In the genomic region with DNA sequence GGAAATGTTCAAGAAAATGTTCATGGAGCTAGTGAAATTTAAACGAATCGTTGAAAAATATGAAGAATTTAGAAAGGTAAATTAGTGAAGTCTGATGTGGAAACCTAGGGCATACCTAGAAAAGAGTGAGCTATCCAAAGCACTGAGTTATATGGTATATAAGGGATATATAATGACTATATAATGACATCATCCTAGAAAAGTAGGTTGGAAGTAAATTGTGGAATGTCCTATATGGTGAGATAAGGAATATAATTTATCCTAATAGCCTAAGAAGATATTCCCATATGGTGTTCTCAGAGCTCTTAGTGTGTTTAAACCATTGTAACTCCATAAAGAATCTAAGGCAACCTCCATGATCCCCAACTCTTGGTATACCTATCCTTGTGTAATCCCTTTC, we compare ENCODE assay signal across 28 cellular contexts.
"Had no signal": no experiment of that assay in that cellular context is flagged by ENCODE, and none has a peak within 500 bp of the region (broad histone marks: within the 10 kb centered on the region; RNA-seq: fewer than 3 reads in every experiment).

No MANE protein-coding gene starts in this region.

- H3K4me3 ChIP-seq: colonic mucosa, coronary artery, dorsolateral prefrontal cortex, esophagus muscularis mucosa, esophagus squamous epithelium, gastrocnemius medialis, gastroesophageal sphincter, heart left ventricle, heart right ventricle had no signal

- H3K27ac ChIP-seq: colonic mucosa, coronary artery, dorsolateral prefrontal cortex, epithelial cell of prostate, esophagus muscularis mucosa, esophagus squamous epithelium, foreskin keratinocyte, gastrocnemius medialis, gastroesophageal sphincter, heart left ventricle, heart right ventricle had no signal

- H3K36me3 ChIP-seq: colonic mucosa, esophagus muscularis mucosa, esophagus squamous epithelium, gastrocnemius medialis, gastroesophageal sphincter, heart left ventricle, heart right ventricle had no signal

- FAIRE-seq: colon, endometrium, endothelial cell of umbilical vein, frontal cortex had no signal

- ATAC-seq: effector memory CD8-positive, alpha-beta T cell; esophagus mucosa; foreskin keratinocyte; gastrocnemius medialis; gastroesophageal sphincter; heart left ventricle; heart right ventricle had no signal

- H3K4me1 ChIP-seq: colonic mucosa, esophagus muscularis mucosa, esophagus squamous epithelium, foreskin keratinocyte, gastrocnemius medialis, gastroesophageal sphincter, heart left ventricle, heart right ventricle had no signal

- H3K9me3 ChIP-seq: colonic mucosa, esophagus muscularis mucosa, esophagus squamous epithelium, gastrocnemius medialis, gastroesophageal sphincter, heart left ventricle had no signal

- DNase-seq: colonic mucosa; cortex of kidney; dermis blood vessel endothelial cell; dorsolateral prefrontal cortex; effector CD4-positive, alpha-beta T cell; effector CD8-positive, alpha-beta T cell; effector memory CD4-positive, alpha-beta T cell; effector memory CD8-positive, alpha-beta T cell; endodermal cell; erythroblast; esophagus squamous epithelium; foreskin fibroblast; foreskin keratinocyte; foreskin melanocyte; gastrocnemius medialis; glutamatergic neuron; head of caudate nucleus; heart left ventricle; heart right ventricle had no signal

- H3K27me3 ChIP-seq: colonic mucosa, dorsolateral prefrontal cortex, esophagus muscularis mucosa, esophagus squamous epithelium, foreskin keratinocyte, gastrocnemius medialis, gastroesophageal sphincter, heart left ventricle, heart right ventricle had no signal
